ENCODE assay signal across 8 cellular contexts in the genomic region with DNA sequence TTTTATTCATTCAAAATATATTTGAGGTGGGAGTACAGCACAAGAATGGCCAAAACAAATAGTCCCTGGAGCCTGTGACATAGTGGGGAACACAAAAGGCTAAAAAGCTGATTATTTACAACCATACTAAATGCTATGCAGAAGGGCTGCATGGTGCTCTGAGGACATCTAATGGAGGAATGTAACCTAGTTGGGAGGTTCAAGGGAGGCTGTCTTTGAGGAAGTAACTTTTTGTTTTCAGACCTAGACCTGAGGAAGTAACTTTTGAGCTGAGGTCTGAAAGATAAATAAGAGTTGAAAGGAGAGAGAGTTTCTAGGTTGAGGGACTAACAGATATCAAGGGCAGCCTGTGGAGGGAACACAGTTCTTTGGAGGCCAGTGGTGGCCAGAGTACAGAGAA. TPM values are rescaled to one million over a fixed set of nuclear protein-coding genes. Genes with fewer than 3 reads are reported as not detected.
A peak's percentile ranks its signal among the peaks of the same experiment; 100 is the strongest.
DNase-seq lines count a peak whose midpoint lies in the region; ATAC-seq, FAIRE-seq and TF ChIP-seq lines count a peak whose summit lies in the region.

No MANE protein-coding gene starts in this region.

- no peaks in the 10 kb centered on the region for H4K20me1 ChIP-seq in endothelial cell of umbilical vein (replicated peaks; ENCODE audit: control insufficient read depth, extremely low read depth, insufficient read depth, low read length)

- DNase-seq in DMS79 treated with DMSO at 0.1 percent for 48 hours (lab: John Stamatoyannopoulos, UW): peak; percentile 4
- peak; percentile 84 for DNase-seq in KBM-7
- DNase-seq in T-helper 17 cell: peak in 1 of 3 donors; percentile 22
- DNase-seq in endothelial cell of umbilical vein (ENCODE audit: low read depth, low spot score): peak; percentile 83
- DNase-seq in naive thymus-derived CD8-positive, alpha-beta T cell: peak in 8 of 10 donors; percentile 18 to 77 (median 56)
- DNase-seq in NCI-H187 treated with DMSO at 0.1 percent for 48 hours (lab: John Stamatoyannopoulos, UW): no peak

- H3K9me3 Mint-ChIP-seq in naive thymus-derived CD8-positive, alpha-beta T cell: no peaks in the 10 kb centered on the region

- H3K27ac ChIP-seq in 22Rv1 (no peak overlapping the region), endothelial cell of umbilical vein (ENCODE audit: insufficient read depth, low read depth, low read length) (no peak overlapping the region)

- H3K4me1 Mint-ChIP-seq in T-helper 17 cell: peaks cover 12% of the 10 kb centered on the region
- peaks cover 5 to 14% (median 11%) of the 10 kb centered on the region in 4 donors for H3K4me1 Mint-ChIP-seq in naive thymus-derived CD8-positive, alpha-beta T cell

- H3K9me3 ChIP-seq in T-helper 17 cell (ENCODE audit: control insufficient read depth, low read length, poor library complexity, severe bottlenecking): no peaks in the 10 kb centered on the region
- no peaks in the 10 kb centered on the region for H3K9me3 ChIP-seq in endothelial cell of umbilical vein (replicated peaks; ENCODE audit: control insufficient read depth, insufficient read depth, low read length)

- intact Hi-C loops in endothelial cell of umbilical vein (cut with micrococcal nuclease): loop anchor here (1.0 to 10.0 kb wide), 5 partner anchors 91 to 447 kb away; a partner anchor contains a TSS

- dilution Hi-C loops in endothelial cell of umbilical vein (cut with MboI; ENCODE audit: extremely low pct_ligation_motif_present, low sequenced_read_pairs): no loop called here

- no peak for TF ChIP-seq POLR2A in endothelial cell of umbilical vein (IDR thresholded peaks at IDR 0.05; ENCODE audit: low read depth, low read length)

- peaks cover 2% of the 10 kb centered on the region for H3K36me3 Mint-ChIP-seq in T-helper 17 cell (ENCODE audit: low read depth)
- H3K36me3 Mint-ChIP-seq in naive thymus-derived CD8-positive, alpha-beta T cell: peaks cover 0 to 6% (median 3%) of the 10 kb centered on the region in 3 donors

- in situ Hi-C loops in KBM-7 (cut with MboI; ENCODE audit: low pct_unique_long_range_greater_than_20kb, low sequenced_read_pairs): loop anchor here (25.0 kb wide), 1 partner anchor 110 kb away; no protein-coding TSS in a partner anchor

- TF ChIP-seq CTCF in 22Rv1 (IDR thresholded peaks at IDR 0.05) (peak; percentile 47), endothelial cell of umbilical vein (IDR thresholded peaks at IDR 0.05; ENCODE audit: extremely low read depth in 1 of 2, insufficient read depth in 1 of 2, low read depth in 1 of 2, low read length in 2 of 2) (peak; percentile 59 to 62)

- H3K4me3 Mint-ChIP-seq in T-helper 17 cell: no peak overlapping the region
- no peak overlapping the region for H3K4me3 Mint-ChIP-seq in naive thymus-derived CD8-positive, alpha-beta T cell

- no peaks in the 10 kb centered on the region for H3K79me2 ChIP-seq in endothelial cell of umbilical vein (ENCODE audit: control insufficient read depth, insufficient read depth, low read length)

- H3K27ac Mint-ChIP-seq in T-helper 17 cell: no peak overlapping the region
- no peak overlapping the region for H3K27ac Mint-ChIP-seq in naive thymus-derived CD8-positive, alpha-beta T cell

- peaks cover 0 to 7% of the 10 kb centered on the region in 2 experiments for H3K36me3 ChIP-seq in endothelial cell of umbilical vein (ENCODE audit: control insufficient read depth in 2 of 2, extremely low read depth in 1 of 2, insufficient read depth in 2 of 2, low read length in 2 of 2)

- CTCF ChIA-PET in endothelial cell of umbilical vein (lab: Charles Lee): interaction anchor here (0.6 to 9.3 kb wide), 23 partner anchors 8 to 258 kb away, joined by 3 to 351 read pairs (median 7); a partner anchor contains a TSS

- no peaks in the 10 kb centered on the region for H3K9me1 ChIP-seq in endothelial cell of umbilical vein (replicated peaks; ENCODE audit: control insufficient read depth, extremely low read depth, insufficient read depth, low read length)

- TSS peak; percentile 5 for BruUV-seq in endothelial cell of umbilical vein (replicated peaks; lab: Mats Ljungman, UMichigan)

- no peak overlapping the region for H3K4me3 ChIP-seq in endothelial cell of umbilical vein (replicated peaks in 1 of 3; ENCODE audit: insufficient read depth in 1 of 3, low read depth in 1 of 3, low read length in 3 of 3)

- FAIRE-seq in endothelial cell of umbilical vein (lab: Jason Lieb, UNC): peak; percentile 40

- H3K27me3 ChIP-seq in endothelial cell of umbilical vein (ENCODE audit: control insufficient read depth in 2 of 2, insufficient read depth in 2 of 2, low read length in 2 of 2): no peaks in the 10 kb centered on the region

- no peak overlapping the region for H2AFZ ChIP-seq in endothelial cell of umbilical vein (ENCODE audit: low read depth, low read length)

- peaks cover 12% of the 10 kb centered on the region for H3K4me1 ChIP-seq in endothelial cell of umbilical vein (ENCODE audit: control insufficient read depth, extremely low read depth, insufficient read depth, low read length)

- no peaks in the 10 kb centered on the region for H3K27me3 Mint-ChIP-seq in T-helper 17 cell
- H3K27me3 Mint-ChIP-seq in naive thymus-derived CD8-positive, alpha-beta T cell: no peaks in the 10 kb centered on the region

- POLR2A ChIA-PET in endothelial cell of umbilical vein (lab: Charles Lee): interaction anchor here (1.2 kb wide), 1 partner anchor 140 kb away, joined by 4 read pairs; no protein-coding TSS in a partner anchor
- POLR2A ChIA-PET in naive thymus-derived CD8-positive, alpha-beta T cell (lab: Charles Lee): interaction anchor here (0.6 to 4.2 kb wide), 6 partner anchors 10 to 220 kb away, joined by 3 to 46 read pairs (median 4); a partner anchor contains a TSS

- H3K4me2 ChIP-seq in endothelial cell of umbilical vein (ENCODE audit: insufficient read depth, low read length): no peak overlapping the region

- no peak overlapping the region for H3K9ac ChIP-seq in endothelial cell of umbilical vein (replicated peaks; ENCODE audit: extremely low read depth, insufficient read depth, low read length)

- ATAC-seq in GM21619 (IDR thresholded peaks at IDR 0.05; ENCODE audit: unreplicated experiment) (peak; percentile 83), T-helper 17 cell (peak; percentile 90)
- peak; percentile 96 to 97 for ATAC-seq in naive thymus-derived CD8-positive, alpha-beta T cell

TF ChIP-seq in endothelial cell of umbilical vein, 7 proteins besides CTCF, POLR2A, EP300 and RAD21:
- peak; percentile 13 for TF ChIP-seq POLR2AphosphoS5 (IDR thresholded peaks at IDR 0.05; ENCODE audit: insufficient read depth, low read depth, low read length)
- no peak for TF ChIP-seq MYC (IDR thresholded peaks at IDR 0.05; ENCODE audit: low read depth, low read length)
- no peak for TF ChIP-seq GATA2 (IDR thresholded peaks at IDR 0.05; ENCODE audit: insufficient read depth, insufficient read length, low read depth, low read length)

RNA-seq across cellular contexts. Expression of a gene that starts 34.8 kb away (rescaled TPM):
- total RNA-seq in T-helper 17 cell (10 to 100 TPM; 56.7 to 57.9 TPM), endothelial cell of umbilical vein (14.2 and 20.2 TPM in 2 replicates)
- 3.0 and 3.1 TPM in 2 replicates for polyA plus RNA-seq in endothelial cell of umbilical vein
- polyA plus RNA-seq in endothelial cell of umbilical vein (2011; cell fraction: cytosol; rRNA removed): 2.8 and 3.5 TPM in 2 replicates
- polyA plus RNA-seq in endothelial cell of umbilical vein (2011; cell fraction: nucleus; rRNA removed): 23.1 and 33.2 TPM in 2 replicates
- polyA plus RNA-seq in endothelial cell of umbilical vein (2012): 6.6 and 8.6 TPM in 2 replicates
- polyA minus RNA-seq in endothelial cell of umbilical vein: 13.6 and 14.0 TPM in 2 replicates
- polyA minus RNA-seq in endothelial cell of umbilical vein (2011; cell fraction: cytosol; rRNA and poly(A)+ RNA removed): 4.9 TPM
- 21.7 and 35.2 TPM in 2 replicates for polyA minus RNA-seq in endothelial cell of umbilical vein (2011; cell fraction: nucleus; rRNA and poly(A)+ RNA removed)
- 100 to 1,000 TPM; 112 to 124 TPM for total RNA-seq in naive thymus-derived CD8-positive, alpha-beta T cell
- polyA plus RNA-seq in naive thymus-derived CD8-positive, alpha-beta T cell: 10 to 100 TPM; 55.0 to 66.8 (median 57.9) TPM
